2 cellular contexts compared by ENCODE assay signal in the genomic region with DNA sequence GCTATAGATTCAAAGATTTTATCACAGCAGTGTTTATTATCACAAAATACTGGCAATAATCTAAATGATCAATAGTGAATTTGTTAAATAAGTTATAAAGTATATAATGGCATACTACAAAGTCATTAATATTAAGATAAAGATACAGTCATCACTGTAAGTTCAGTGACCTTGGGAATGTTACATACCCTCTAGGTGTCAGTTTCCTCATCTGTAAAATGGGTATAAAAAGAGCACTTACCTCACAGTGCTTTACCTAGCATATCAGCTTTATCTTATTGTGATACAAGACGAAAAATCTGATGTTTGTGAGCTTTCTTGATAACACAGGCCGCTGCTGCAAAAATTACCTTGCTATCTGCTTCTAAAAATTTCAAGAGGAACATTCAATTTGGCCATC.
TF ChIP-seq lines count a peak whose summit lies in the region.

No MANE protein-coding gene starts in this region.

TF ChIP-seq in HepG2, 621 proteins besides CTCF, POLR2A, EP300 and RAD21 (continues in another document):
- TF ChIP-seq ZNF878 (CRISPR knock-in tag; IDR thresholded peaks at IDR 0.05) = no peak
- TF ChIP-seq SRSF4 (IDR thresholded peaks at IDR 0.05; ENCODE audit: low read depth, low read length, poor library complexity, severe bottlenecking) = no peak
- no peak for TF ChIP-seq ZNF83 (CRISPR knock-in tag; IDR thresholded peaks at IDR 0.05; ENCODE audit: borderline replicate concordance)
- TF ChIP-seq ZNF629 (CRISPR knock-in tag; conservative IDR thresholded peaks at IDR 0.05) = peak; percentile 96
- TF ChIP-seq, protein P1, sequence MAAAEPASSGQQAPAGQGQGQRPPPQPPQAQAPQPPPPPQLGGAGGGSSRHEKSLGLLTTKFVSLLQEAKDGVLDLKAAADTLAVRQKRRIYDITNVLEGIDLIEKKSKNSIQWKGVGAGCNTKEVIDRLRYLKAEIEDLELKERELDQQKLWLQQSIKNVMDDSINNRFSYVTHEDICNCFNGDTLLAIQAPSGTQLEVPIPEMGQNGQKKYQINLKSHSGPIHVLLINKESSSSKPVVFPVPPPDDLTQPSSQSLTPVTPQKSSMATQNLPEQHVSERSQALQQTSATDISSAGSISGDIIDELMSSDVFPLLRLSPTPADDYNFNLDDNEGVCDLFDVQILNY (CRISPR knock-in tag; conservative IDR thresholded peaks at IDR 0.05) = no peak
- TF ChIP-seq NAIF1 (CRISPR knock-in tag; IDR thresholded peaks at IDR 0.05; ENCODE audit: borderline replicate concordance) = no peak
- no peak for TF ChIP-seq FOXK2 (IDR thresholded peaks at IDR 0.05)
- no peak for TF ChIP-seq HDAC1 (CRISPR knock-in tag; IDR thresholded peaks at IDR 0.05)
- peak; percentile 85; the same call in 1 of the 2 replicates for TF ChIP-seq CHD4 (IDR thresholded peaks at IDR 0.05; ENCODE audit: borderline replicate concordance, low read length)
- TF ChIP-seq ZEB1 (IDR thresholded peaks at IDR 0.05; ENCODE audit: insufficient replicate concordance, low read depth) = no peak
- TF ChIP-seq MAF1 (CRISPR knock-in tag; IDR thresholded peaks at IDR 0.05; ENCODE audit: borderline replicate concordance) = no peak
- no peak for TF ChIP-seq EHMT2 (IDR thresholded peaks at IDR 0.05; ENCODE audit: borderline replicate concordance, low read depth, low read length)
- TF ChIP-seq, protein P2, sequence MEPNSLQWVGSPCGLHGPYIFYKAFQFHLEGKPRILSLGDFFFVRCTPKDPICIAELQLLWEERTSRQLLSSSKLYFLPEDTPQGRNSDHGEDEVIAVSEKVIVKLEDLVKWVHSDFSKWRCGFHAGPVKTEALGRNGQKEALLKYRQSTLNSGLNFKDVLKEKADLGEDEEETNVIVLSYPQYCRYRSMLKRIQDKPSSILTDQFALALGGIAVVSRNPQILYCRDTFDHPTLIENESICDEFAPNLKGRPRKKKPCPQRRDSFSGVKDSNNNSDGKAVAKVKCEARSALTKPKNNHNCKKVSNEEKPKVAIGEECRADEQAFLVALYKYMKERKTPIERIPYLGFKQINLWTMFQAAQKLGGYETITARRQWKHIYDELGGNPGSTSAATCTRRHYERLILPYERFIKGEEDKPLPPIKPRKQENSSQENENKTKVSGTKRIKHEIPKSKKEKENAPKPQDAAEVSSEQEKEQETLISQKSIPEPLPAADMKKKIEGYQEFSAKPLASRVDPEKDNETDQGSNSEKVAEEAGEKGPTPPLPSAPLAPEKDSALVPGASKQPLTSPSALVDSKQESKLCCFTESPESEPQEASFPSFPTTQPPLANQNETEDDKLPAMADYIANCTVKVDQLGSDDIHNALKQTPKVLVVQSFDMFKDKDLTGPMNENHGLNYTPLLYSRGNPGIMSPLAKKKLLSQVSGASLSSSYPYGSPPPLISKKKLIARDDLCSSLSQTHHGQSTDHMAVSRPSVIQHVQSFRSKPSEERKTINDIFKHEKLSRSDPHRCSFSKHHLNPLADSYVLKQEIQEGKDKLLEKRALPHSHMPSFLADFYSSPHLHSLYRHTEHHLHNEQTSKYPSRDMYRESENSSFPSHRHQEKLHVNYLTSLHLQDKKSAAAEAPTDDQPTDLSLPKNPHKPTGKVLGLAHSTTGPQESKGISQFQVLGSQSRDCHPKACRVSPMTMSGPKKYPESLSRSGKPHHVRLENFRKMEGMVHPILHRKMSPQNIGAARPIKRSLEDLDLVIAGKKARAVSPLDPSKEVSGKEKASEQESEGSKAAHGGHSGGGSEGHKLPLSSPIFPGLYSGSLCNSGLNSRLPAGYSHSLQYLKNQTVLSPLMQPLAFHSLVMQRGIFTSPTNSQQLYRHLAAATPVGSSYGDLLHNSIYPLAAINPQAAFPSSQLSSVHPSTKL (CRISPR knock-in tag; IDR thresholded peaks at IDR 0.05) = no peak
- no peak for TF ChIP-seq BORCS8-MEF2B (CRISPR knock-in tag; IDR thresholded peaks at IDR 0.05)
- no peak for TF ChIP-seq U2AF2 (IDR thresholded peaks at IDR 0.05; ENCODE audit: low read depth, low read length)
- no peak for TF ChIP-seq ZNF788 (CRISPR knock-in tag; IDR thresholded peaks at IDR 0.05; ENCODE audit: borderline replicate concordance)
- TF ChIP-seq, protein P3, sequence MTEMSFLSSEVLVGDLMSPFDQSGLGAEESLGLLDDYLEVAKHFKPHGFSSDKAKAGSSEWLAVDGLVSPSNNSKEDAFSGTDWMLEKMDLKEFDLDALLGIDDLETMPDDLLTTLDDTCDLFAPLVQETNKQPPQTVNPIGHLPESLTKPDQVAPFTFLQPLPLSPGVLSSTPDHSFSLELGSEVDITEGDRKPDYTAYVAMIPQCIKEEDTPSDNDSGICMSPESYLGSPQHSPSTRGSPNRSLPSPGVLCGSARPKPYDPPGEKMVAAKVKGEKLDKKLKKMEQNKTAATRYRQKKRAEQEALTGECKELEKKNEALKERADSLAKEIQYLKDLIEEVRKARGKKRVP (CRISPR knock-in tag; IDR thresholded peaks at IDR 0.05) = no peak
- TF ChIP-seq ZNF775 (CRISPR knock-in tag; IDR thresholded peaks at IDR 0.05; ENCODE audit: borderline replicate concordance) = no peak
- TF ChIP-seq ZNF816 (CRISPR knock-in tag; IDR thresholded peaks at IDR 0.05; ENCODE audit: borderline replicate concordance) = no peak
- TF ChIP-seq, protein P4, sequence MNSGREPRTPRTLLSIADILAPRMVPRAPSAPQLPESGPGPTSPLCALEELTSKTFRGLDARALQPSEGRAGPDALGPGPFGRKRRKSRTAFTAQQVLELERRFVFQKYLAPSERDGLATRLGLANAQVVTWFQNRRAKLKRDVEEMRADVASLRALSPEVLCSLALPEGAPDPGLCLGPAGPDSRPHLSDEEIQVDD (CRISPR knock-in tag; IDR thresholded peaks at IDR 0.05; ENCODE audit: borderline replicate concordance) = no peak
- no peak for TF ChIP-seq PHF20 (CRISPR knock-in tag; IDR thresholded peaks at IDR 0.05)
- no peak for TF ChIP-seq CBX1 (IDR thresholded peaks at IDR 0.05; ENCODE audit: low read depth)
- no peak for TF ChIP-seq PRMT3 (CRISPR knock-in tag; IDR thresholded peaks at IDR 0.05; ENCODE audit: borderline replicate concordance, low read depth)
- TF ChIP-seq, protein P5, sequence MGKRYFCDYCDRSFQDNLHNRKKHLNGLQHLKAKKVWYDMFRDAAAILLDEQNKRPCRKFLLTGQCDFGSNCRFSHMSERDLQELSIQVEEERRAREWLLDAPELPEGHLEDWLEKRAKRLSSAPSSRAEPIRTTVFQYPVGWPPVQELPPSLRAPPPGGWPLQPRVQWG (CRISPR knock-in tag; IDR thresholded peaks at IDR 0.05; ENCODE audit: borderline replicate concordance, low read depth) = no peak
- peak; percentile 56; the same call in 1 of the 2 replicates for TF ChIP-seq KDM1A (CRISPR knock-in tag; IDR thresholded peaks at IDR 0.05)

TF ChIP-seq in K562, 482 proteins besides CTCF, POLR2A, EP300 and RAD21:
- TF ChIP-seq SMARCA5 (IDR thresholded peaks at IDR 0.05) (peak; percentile 75), ZNF24 (IDR thresholded peaks at IDR 0.05) (no peak), ZFX (CRISPR knock-in tag; IDR thresholded peaks at IDR 0.05) (no peak), HDAC2 (IDR thresholded peaks at IDR 0.05) (peak; percentile 56; the same call in 1 of the 2 replicates), THRAP3 (IDR thresholded peaks at IDR 0.05; ENCODE audit: borderline replicate concordance) (no peak), KAT8 (IDR thresholded peaks at IDR 0.05; ENCODE audit: low read depth) (no peak), CHD4 (IDR thresholded peaks at IDR 0.05; ENCODE audit: insufficient read depth, insufficient replicate concordance, low read depth, low read length, poor library complexity, severe bottlenecking) (peak; percentile 94), ADNP (tag; IDR thresholded peaks at IDR 0.05) (peak; percentile 91), RBM25 (IDR thresholded peaks at IDR 0.05; ENCODE audit: low read depth, low read length, severe bottlenecking) (peak; percentile 95), ESRRA (IDR thresholded peaks at IDR 0.05; ENCODE audit: borderline replicate concordance, low read depth) (peak; percentile 94), KDM1A (IDR thresholded peaks at IDR 0.05) (peak; percentile 23 to 71; a peak in 3 of 4 replicates), ATF1 (CRISPR knock-in tag; IDR thresholded peaks at IDR 0.05) (no peak), ATF1 (tag; IDR thresholded peaks at IDR 0.05) (no peak), FOXP1 (CRISPR knock-in tag; IDR thresholded peaks at IDR 0.05) (no peak), RCOR1 (IDR thresholded peaks at IDR 0.05; ENCODE audit: borderline replicate concordance in 1 of 2, low read depth in 2 of 2, low read length in 2 of 2) (peak in 1 of 2 experiments; percentile 77; a peak in 2 of 4 replicates), BCOR (IDR thresholded peaks at IDR 0.05) (peak; percentile 94), TCF7L2 (IDR thresholded peaks at IDR 0.05; ENCODE audit: low read depth, low read length) (no peak), KLF13 (tag; IDR thresholded peaks at IDR 0.05; ENCODE audit: borderline replicate concordance, low read depth) (no peak)
- TF ChIP-seq, protein P6, sequence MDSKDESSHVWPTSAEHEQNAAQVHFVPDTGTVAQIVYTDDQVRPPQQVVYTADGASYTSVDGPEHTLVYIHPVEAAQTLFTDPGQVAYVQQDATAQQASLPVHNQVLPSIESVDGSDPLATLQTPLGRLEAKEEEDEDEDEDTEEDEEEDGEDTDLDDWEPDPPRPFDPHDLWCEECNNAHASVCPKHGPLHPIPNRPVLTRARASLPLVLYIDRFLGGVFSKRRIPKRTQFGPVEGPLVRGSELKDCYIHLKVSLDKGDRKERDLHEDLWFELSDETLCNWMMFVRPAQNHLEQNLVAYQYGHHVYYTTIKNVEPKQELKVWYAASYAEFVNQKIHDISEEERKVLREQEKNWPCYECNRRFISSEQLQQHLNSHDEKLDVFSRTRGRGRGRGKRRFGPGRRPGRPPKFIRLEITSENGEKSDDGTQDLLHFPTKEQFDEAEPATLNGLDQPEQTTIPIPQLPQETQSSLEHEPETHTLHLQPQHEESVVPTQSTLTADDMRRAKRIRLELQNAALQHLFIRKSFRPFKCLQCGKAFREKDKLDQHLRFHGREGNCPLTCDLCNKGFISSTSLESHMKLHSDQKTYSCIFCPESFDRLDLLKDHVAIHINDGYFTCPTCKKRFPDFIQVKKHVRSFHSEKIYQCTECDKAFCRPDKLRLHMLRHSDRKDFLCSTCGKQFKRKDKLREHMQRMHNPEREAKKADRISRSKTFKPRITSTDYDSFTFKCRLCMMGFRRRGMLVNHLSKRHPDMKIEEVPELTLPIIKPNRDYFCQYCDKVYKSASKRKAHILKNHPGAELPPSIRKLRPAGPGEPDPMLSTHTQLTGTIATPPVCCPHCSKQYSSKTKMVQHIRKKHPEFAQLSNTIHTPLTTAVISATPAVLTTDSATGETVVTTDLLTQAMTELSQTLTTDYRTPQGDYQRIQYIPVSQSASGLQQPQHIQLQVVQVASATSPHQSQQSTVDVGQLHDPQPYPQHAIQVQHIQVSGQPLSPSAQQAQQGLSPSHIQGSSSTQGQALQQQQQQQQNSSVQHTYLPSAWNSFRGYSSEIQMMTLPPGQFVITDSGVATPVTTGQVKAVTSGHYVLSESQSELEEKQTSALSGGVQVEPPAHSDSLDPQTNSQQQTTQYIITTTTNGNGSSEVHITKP (IDR thresholded peaks at IDR 0.05; ENCODE audit: partially characterized antibody) = no peak
